In genomic region chr2:96604104-96604503, GRCh38 we compare ENCODE assay signal across 12 cellular contexts. TPM values are rescaled to one million over a fixed set of nuclear protein-coding genes. Genes with fewer than 3 reads are reported as not detected.
A peak's percentile ranks its signal among the peaks of the same experiment; 100 is the strongest.
DNase-seq lines count a peak whose midpoint lies in the region; ATAC-seq and TF ChIP-seq lines count a peak whose summit lies in the region.
"Had no signal": no experiment of that assay in that cellular context is flagged by ENCODE, and none has a peak within 500 bp of the region (broad histone marks: within the 10 kb centered on the region; RNA-seq: fewer than 3 reads in every experiment).

No MANE protein-coding gene starts in this region.

- H3K9me3 ChIP-seq in MM.1S (replicated peaks; ENCODE audit: insufficient read depth, low read length) = no peaks in the 10 kb centered on the region
- H3K9me3 ChIP-seq in neural progenitor cell (ENCODE audit: low read depth) = no peaks in the 10 kb centered on the region

- H3K9me2 ChIP-seq in MM.1S (replicated peaks; ENCODE audit: insufficient read depth, low read length) = no peaks in the 10 kb centered on the region

- H4K20me1 ChIP-seq in MM.1S (ENCODE audit: insufficient read depth, low read length) (no peaks in the 10 kb centered on the region), neural progenitor cell (ENCODE audit: low read depth) (peaks cover 24% of the 10 kb centered on the region)

- H3F3A ChIP-seq in MM.1S (ENCODE audit: insufficient read depth, low read length) = no peaks in the 10 kb centered on the region
- H3F3A ChIP-seq in neural progenitor cell (ENCODE audit: low read depth) = no peaks in the 10 kb centered on the region

- no peaks in the 10 kb centered on the region for H3K27me3 Mint-ChIP-seq in dendritic cell treated with granulocyte-macrophage colony-stimulating factor and Interleukin-4, amounts not matched to agents 40 ng/mL and 50 ng/mL, for 4 days
- no peaks in the 10 kb centered on the region for H3K27me3 Mint-ChIP-seq in neural progenitor cell (ENCODE audit: insufficient read depth, low read depth)
- no peaks in the 10 kb centered on the region for H3K27me3 Mint-ChIP-seq in effector memory CD8-positive, alpha-beta T cell

- H2AFZ ChIP-seq in MM.1S (ENCODE audit: low read length) (no peak overlapping the region), neural progenitor cell (replicated peaks) (no peak overlapping the region)
- H2AFZ ChIP-seq: GM23248 had no signal

- DNase-seq in Daoy (ENCODE audit: low read depth) (peak; percentile 9), MM.1S (no peak), neural progenitor cell (ENCODE audit: low spot score) (peak; percentile 23), AG20443 (ENCODE audit: low spot score) (no peak), NCI-H1694 treated with DMSO at 0.1 percent for 48 hours (lab: John Stamatoyannopoulos, UW) (no peak)
- no peak for DNase-seq in effector memory CD8-positive, alpha-beta T cell
- DNase-seq: GM23248, midbrain, NCI-H1105 treated with DMSO at 0.1 percent for 48 hours, NCI-H526 had no signal

- intact Hi-C loops in dendritic cell treated with granulocyte-macrophage colony-stimulating factor and Interleukin-4, amounts not matched to agents 40 ng/mL and 50 ng/mL, for 4 days (cut with micrococcal nuclease) = loop anchor here (10.0 kb wide), 1 partner anchor 201 kb away; no protein-coding TSS in a partner anchor

- ATAC-seq in effector memory CD8-positive, alpha-beta T cell (replicated peaks) = no peak
- no peak for ATAC-seq in HG03521 (IDR thresholded peaks at IDR 0.05; ENCODE audit: unreplicated experiment)

- H3K4me3 ChIP-seq in MM.1S (ENCODE audit: low read length) = no peak overlapping the region
- H3K4me3 ChIP-seq in neural progenitor cell = no peak overlapping the region
- H3K4me3 ChIP-seq: GM23248 had no signal

- H3K4me1 ChIP-seq in MM.1S (ENCODE audit: low read length) (no peaks in the 10 kb centered on the region), neural progenitor cell (peaks cover 10% of the 10 kb centered on the region)

- 0 out of 2 replicates have a peak, but pooled peaks have one; percentile 3 for TF ChIP-seq CTCF in MM.1S (IDR thresholded peaks at IDR 0.05; ENCODE audit: low read length)
- TF ChIP-seq CTCF in neural progenitor cell (IDR thresholded peaks at IDR 0.05) = peak; percentile 25

- no peaks in the 10 kb centered on the region for H3K9me3 Mint-ChIP-seq in dendritic cell treated with granulocyte-macrophage colony-stimulating factor and Interleukin-4, amounts not matched to agents 40 ng/mL and 50 ng/mL, for 4 days
- no peaks in the 10 kb centered on the region for H3K9me3 Mint-ChIP-seq in neural progenitor cell
- H3K9me3 Mint-ChIP-seq in effector memory CD8-positive, alpha-beta T cell = no peaks in the 10 kb centered on the region

- H3K27ac Mint-ChIP-seq in dendritic cell treated with granulocyte-macrophage colony-stimulating factor and Interleukin-4, amounts not matched to agents 40 ng/mL and 50 ng/mL, for 4 days = peak overlapping the region; percentile 34
- no peak overlapping the region for H3K27ac Mint-ChIP-seq in neural progenitor cell
- peak overlapping the region in 1 of 2 donors; percentile 32 for H3K27ac Mint-ChIP-seq in effector memory CD8-positive, alpha-beta T cell

- no peak overlapping the region for H3K4me2 ChIP-seq in MM.1S (ENCODE audit: low read depth, low read length)
- H3K4me2 ChIP-seq in neural progenitor cell = no peak overlapping the region

- no peak overlapping the region for H3K4me3 Mint-ChIP-seq in dendritic cell treated with granulocyte-macrophage colony-stimulating factor and Interleukin-4, amounts not matched to agents 40 ng/mL and 50 ng/mL, for 4 days
- no peak overlapping the region for H3K4me3 Mint-ChIP-seq in neural progenitor cell
- H3K4me3 Mint-ChIP-seq in effector memory CD8-positive, alpha-beta T cell = no peak overlapping the region

- peaks cover 41% of the 10 kb centered on the region for H3K4me1 Mint-ChIP-seq in dendritic cell treated with granulocyte-macrophage colony-stimulating factor and Interleukin-4, amounts not matched to agents 40 ng/mL and 50 ng/mL, for 4 days (ENCODE audit: low read depth)
- H3K4me1 Mint-ChIP-seq in neural progenitor cell = no peaks in the 10 kb centered on the region
- H3K4me1 Mint-ChIP-seq in effector memory CD8-positive, alpha-beta T cell (ENCODE audit: low read depth in 2 of 2) = peaks cover 3 to 22% of the 10 kb centered on the region in 2 donors

- H3K27ac ChIP-seq in MM.1S (ENCODE audit: low read length) (no peak overlapping the region), neural progenitor cell (no peak overlapping the region)
- H3K27ac ChIP-seq: GM23248 had no signal

- no peaks in the 10 kb centered on the region for H3K79me2 ChIP-seq in MM.1S (ENCODE audit: low read length)
- H3K79me2 ChIP-seq in neural progenitor cell (ENCODE audit: low read depth) = no peaks in the 10 kb centered on the region

- H3K36me3 ChIP-seq in MM.1S (replicated peaks; ENCODE audit: insufficient read depth, low read length) = peaks cover 4% of the 10 kb centered on the region; the same call in 1 of the 2 replicates
- peaks cover 26% of the 10 kb centered on the region for H3K36me3 ChIP-seq in neural progenitor cell

- H3K27me3 ChIP-seq in MM.1S (replicated peaks; ENCODE audit: insufficient read depth, low read length) (no peaks in the 10 kb centered on the region), neural progenitor cell (no peaks in the 10 kb centered on the region)

- H3K36me3 Mint-ChIP-seq in dendritic cell treated with granulocyte-macrophage colony-stimulating factor and Interleukin-4, amounts not matched to agents 40 ng/mL and 50 ng/mL, for 4 days (ENCODE audit: low read depth) = peaks cover 100% of the 10 kb centered on the region
- H3K36me3 Mint-ChIP-seq in neural progenitor cell = peaks cover 45% of the 10 kb centered on the region
- peaks cover 78% of the 10 kb centered on the region for H3K36me3 Mint-ChIP-seq in effector memory CD8-positive, alpha-beta T cell (ENCODE audit: insufficient read depth)

- no peak overlapping the region for H3K9ac ChIP-seq in MM.1S (ENCODE audit: low read length)
- H3K9ac ChIP-seq in neural progenitor cell = no peak overlapping the region
- H3K9ac ChIP-seq: GM23248 had no signal

RNA-seq across cellular contexts. Expression of gene KANSL3, which starts 34.0 kb away (rescaled TPM):
- 22.1 and 26.6 TPM in 2 replicates for total RNA-seq in Daoy (2014; rRNA removed; shearing (Covaris generic))
- total RNA-seq in neural progenitor cell (ENCODE audit: low replicate concordance) = 32.9 and 44.3 TPM in 2 replicates

RNA-seq across cellular contexts. Expression of gene FER1L5, which starts 38.5 kb away (rescaled TPM):
- total RNA-seq in Daoy (2014; rRNA removed; shearing (Covaris generic)) = 0.06 TPM in 1 of 2 replicates, not detected in the other
- total RNA-seq in neural progenitor cell (ENCODE audit: low replicate concordance) = 1.2 and 1.7 TPM in 2 replicates

Comparison
In these comparisons a context has a peak if more than half of its experiments do, and no peak if none do; other contexts are left out.
1. DNase-seq: peak in Daoy (single experiment) and neural progenitor cell (single experiment); none in MM.1S (single experiment), AG20443 (single experiment), NCI-H1694 treated with DMSO at 0.1 percent for 48 hours (single experiment) and effector memory CD8-positive, alpha-beta T cell (0 of 3).